13 cellular contexts compared by ENCODE assay signal in genomic region chrX:100264200-100264599, GRCh38.
DNase-seq lines count a peak whose midpoint lies in the region; ATAC-seq and TF ChIP-seq lines count a peak whose summit lies in the region.
"Had no signal": no experiment of that assay in that cellular context is flagged by ENCODE, and none has a peak within 500 bp of the region (broad histone marks: within the 10 kb centered on the region; RNA-seq: fewer than 3 reads in every experiment).

No MANE protein-coding gene starts in this region.

- H3K4me3 ChIP-seq in GM12864 (ENCODE audit: low read depth, low read length), result no peak overlapping the region

- no peak for TF ChIP-seq CTCF in GM12864 (IDR thresholded peaks at IDR 0.05; ENCODE audit: low read depth, low read length, missing control alignments)

- DNase-seq in GM12864 (ENCODE audit: low read depth) (peak; percentile 2), NCI-H524 (lab: John Stamatoyannopoulos, UW) (no peak)
- no peak for DNase-seq in activated CD8-positive, alpha-beta memory T cell treated with anti-CD3 and anti-CD28 coated beads, Interleukin-2, amount 50 U/mL, for 4 hours
- DNase-seq in activated CD4-positive, alpha-beta T cell treated with anti-CD3 and anti-CD28 coated beads, Interleukin-2, amount 50 U/mL, for 1 hour, result no peak
- DNase-seq: activated CD8-positive, alpha-beta T cell treated with anti-CD3 and anti-CD28 coated beads, Interleukin-2, amount 10 ng/mL, durations not matched to agents 7 days and 5 days; activated naive CD4-positive, alpha-beta T cell treated with anti-CD3 and anti-CD28 coated beads for 36 hours; caudate nucleus; DMS 273 treated with DMSO at 0.1 percent for 48 hours; Karpas-422 had no signal

- peak; percentile 73 for ATAC-seq in GM18909 (IDR thresholded peaks at IDR 0.05; ENCODE audit: poor library complexity, unreplicated experiment)
- peak; percentile 97 for ATAC-seq in HG02610 (IDR thresholded peaks at IDR 0.05; ENCODE audit: unreplicated experiment)
- ATAC-seq in HG03432 (IDR thresholded peaks at IDR 0.05; ENCODE audit: unreplicated experiment), result peak; percentile 96
- no peak for ATAC-seq in HG02970 (IDR thresholded peaks at IDR 0.05; ENCODE audit: low FRiP score, unreplicated experiment)
- ATAC-seq: activated CD8-positive, alpha-beta T cell treated with anti-CD3 and anti-CD28 coated beads, Interleukin-2, amount 10 ng/mL, durations not matched to agents 7 days and 5 days had no signal
